Comparison of ENCODE assay signal across 1 cellular context in genomic region chr20:49185071-49185757, GRCh38.
TF ChIP-seq lines count a peak whose summit lies in the region.

No MANE protein-coding gene starts in this region.

TF ChIP-seq in HepG2, 621 proteins besides CTCF, POLR2A, EP300 and RAD21 (continued from another document and continues in another):
- no peak for TF ChIP-seq TRAFD1 (CRISPR knock-in tag; IDR thresholded peaks at IDR 0.05; ENCODE audit: borderline replicate concordance)
- no peak for TF ChIP-seq NR2C2 (CRISPR knock-in tag; IDR thresholded peaks at IDR 0.05; ENCODE audit: borderline replicate concordance)
- no peak for TF ChIP-seq HES4 (CRISPR knock-in tag; IDR thresholded peaks at IDR 0.05; ENCODE audit: borderline replicate concordance)
- TF ChIP-seq IRX3 (CRISPR knock-in tag; IDR thresholded peaks at IDR 0.05; ENCODE audit: borderline replicate concordance, low read depth) = no peak
- TF ChIP-seq FLYWCH1 (CRISPR knock-in tag; IDR thresholded peaks at IDR 0.05) = no peak
- TF ChIP-seq ZNF503 (CRISPR knock-in tag; IDR thresholded peaks at IDR 0.05) = peak; percentile 19; the same call in 1 of the 2 replicates
- no peak for TF ChIP-seq ZNF142 (CRISPR knock-in tag; IDR thresholded peaks at IDR 0.05)
- TF ChIP-seq ZNF552 (CRISPR knock-in tag; IDR thresholded peaks at IDR 0.05; ENCODE audit: borderline replicate concordance) = no peak
- TF ChIP-seq YY1 (IDR thresholded peaks at IDR 0.05; ENCODE audit: insufficient read depth, insufficient replicate concordance, low read depth, low read length) = peak; percentile 10
- TF ChIP-seq KLF16 (CRISPR knock-in tag; IDR thresholded peaks at IDR 0.05) = 0 out of 4 replicates have a peak, but pooled peaks of 1 of the 2 experiments have one; percentile 7
- TF ChIP-seq RARA (CRISPR knock-in tag; IDR thresholded peaks at IDR 0.05) = peak; percentile 21; the same call in 1 of the 2 replicates
- peak; percentile 58; the same call in 1 of the 2 replicates for TF ChIP-seq HMG20A (CRISPR knock-in tag; IDR thresholded peaks at IDR 0.05; ENCODE audit: borderline replicate concordance)
- TF ChIP-seq KLF6 (CRISPR knock-in tag; IDR thresholded peaks at IDR 0.05) = peak; percentile 40; the same call in 1 of the 2 replicates
- TF ChIP-seq ATF5 (CRISPR knock-in tag; IDR thresholded peaks at IDR 0.05; ENCODE audit: low read depth) = no peak
- no peak for TF ChIP-seq STAT5B (CRISPR knock-in tag; IDR thresholded peaks at IDR 0.05)
- no peak for TF ChIP-seq ZHX1 (CRISPR knock-in tag; IDR thresholded peaks at IDR 0.05; ENCODE audit: low read depth)
- no peak for TF ChIP-seq IKZF1 (IDR thresholded peaks at IDR 0.05)
- TF ChIP-seq ZBTB4 (CRISPR knock-in tag; IDR thresholded peaks at IDR 0.05; ENCODE audit: borderline replicate concordance) = no peak
- TF ChIP-seq PHF21A (CRISPR knock-in tag; IDR thresholded peaks at IDR 0.05) = no peak
- TF ChIP-seq ATF6 (CRISPR knock-in tag; conservative IDR thresholded peaks at IDR 0.05) = 0 out of 2 replicates have a peak, but pooled peaks have one; percentile 34
- TF ChIP-seq MAX (IDR thresholded peaks at IDR 0.05) = no peak
- no peak for TF ChIP-seq ARNT2 (CRISPR knock-in tag; IDR thresholded peaks at IDR 0.05; ENCODE audit: low read depth)
- TF ChIP-seq KDM5A (IDR thresholded peaks at IDR 0.05; ENCODE audit: borderline replicate concordance, low read length) = peak; percentile 64; the same call in 1 of the 2 replicates
- TF ChIP-seq SKIL (CRISPR knock-in tag; IDR thresholded peaks at IDR 0.05; ENCODE audit: borderline replicate concordance) = no peak
- TF ChIP-seq DPF2 (CRISPR knock-in tag; IDR thresholded peaks at IDR 0.05; ENCODE audit: borderline replicate concordance, low read depth) = peak; percentile 41; the same call in 1 of the 2 replicates
- TF ChIP-seq ZNF839 (CRISPR knock-in tag; IDR thresholded peaks at IDR 0.05; ENCODE audit: borderline replicate concordance) = no peak
- TF ChIP-seq SSRP1 (CRISPR knock-in tag; IDR thresholded peaks at IDR 0.05) = peak; percentile 76
- TF ChIP-seq GATA4 (IDR thresholded peaks at IDR 0.05; ENCODE audit: borderline replicate concordance, low read depth) = peak; percentile 25; the same call in 1 of the 2 replicates
- TF ChIP-seq ATF1 (CRISPR knock-in tag; IDR thresholded peaks at IDR 0.05) = peak; percentile 37; the same call in 1 of the 2 replicates
- no peak for TF ChIP-seq NFYB (CRISPR knock-in tag; IDR thresholded peaks at IDR 0.05)
- no peak for TF ChIP-seq FOXP1 (IDR thresholded peaks at IDR 0.05)
- peak; percentile 81 for TF ChIP-seq FOXP1 (CRISPR knock-in tag; IDR thresholded peaks at IDR 0.05)
- TF ChIP-seq SP5 (CRISPR knock-in tag; IDR thresholded peaks at IDR 0.05; ENCODE audit: borderline replicate concordance, low read depth) = no peak
- 0 out of 2 replicates have a peak, but pooled peaks have one; percentile 66 for TF ChIP-seq ZNF549 (CRISPR knock-in tag; IDR thresholded peaks at IDR 0.05)
